Comparison of ENCODE assay signal across 1 cellular context in the genomic region with DNA sequence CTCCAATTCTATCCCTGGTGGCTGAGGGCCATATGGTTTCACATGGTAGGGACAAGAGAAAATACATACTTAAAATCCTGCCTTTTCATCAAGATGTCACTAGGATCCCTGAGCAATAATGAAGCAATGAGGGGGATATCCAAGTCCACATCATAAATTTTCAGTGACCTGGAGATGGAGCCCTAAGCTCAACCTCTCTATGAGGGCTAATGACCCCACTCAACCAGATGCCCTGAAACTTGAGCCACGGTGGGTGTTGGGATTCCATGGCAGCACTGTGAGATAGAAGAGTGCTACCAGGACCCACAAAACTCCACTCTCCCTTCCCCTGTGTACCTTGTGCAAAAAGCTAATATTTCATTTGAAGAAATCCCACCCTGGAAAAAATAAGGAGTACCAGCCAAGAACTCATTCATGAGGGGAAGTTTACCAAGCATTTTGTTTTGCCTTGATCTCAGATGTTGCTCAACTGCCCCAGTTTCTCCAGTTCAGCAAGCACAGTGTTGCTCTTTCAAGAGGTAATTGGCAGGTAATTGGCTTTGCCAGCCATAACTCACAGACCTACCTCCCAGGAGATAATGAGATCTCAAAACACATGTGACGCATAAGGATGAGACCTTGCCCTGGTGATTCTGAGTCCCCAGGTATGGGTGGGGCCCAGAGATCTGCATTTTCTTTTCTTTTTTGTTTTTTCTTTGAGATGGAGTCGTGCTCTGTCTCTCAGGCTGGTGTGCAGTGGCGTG.
TF ChIP-seq lines count a peak whose summit lies in the region.

No MANE protein-coding gene starts in this region.

TF ChIP-seq in GM23338, 12 proteins besides CTCF, POLR2A, EP300 and RAD21 (continued from another document):
- TF ChIP-seq, protein P1, sequence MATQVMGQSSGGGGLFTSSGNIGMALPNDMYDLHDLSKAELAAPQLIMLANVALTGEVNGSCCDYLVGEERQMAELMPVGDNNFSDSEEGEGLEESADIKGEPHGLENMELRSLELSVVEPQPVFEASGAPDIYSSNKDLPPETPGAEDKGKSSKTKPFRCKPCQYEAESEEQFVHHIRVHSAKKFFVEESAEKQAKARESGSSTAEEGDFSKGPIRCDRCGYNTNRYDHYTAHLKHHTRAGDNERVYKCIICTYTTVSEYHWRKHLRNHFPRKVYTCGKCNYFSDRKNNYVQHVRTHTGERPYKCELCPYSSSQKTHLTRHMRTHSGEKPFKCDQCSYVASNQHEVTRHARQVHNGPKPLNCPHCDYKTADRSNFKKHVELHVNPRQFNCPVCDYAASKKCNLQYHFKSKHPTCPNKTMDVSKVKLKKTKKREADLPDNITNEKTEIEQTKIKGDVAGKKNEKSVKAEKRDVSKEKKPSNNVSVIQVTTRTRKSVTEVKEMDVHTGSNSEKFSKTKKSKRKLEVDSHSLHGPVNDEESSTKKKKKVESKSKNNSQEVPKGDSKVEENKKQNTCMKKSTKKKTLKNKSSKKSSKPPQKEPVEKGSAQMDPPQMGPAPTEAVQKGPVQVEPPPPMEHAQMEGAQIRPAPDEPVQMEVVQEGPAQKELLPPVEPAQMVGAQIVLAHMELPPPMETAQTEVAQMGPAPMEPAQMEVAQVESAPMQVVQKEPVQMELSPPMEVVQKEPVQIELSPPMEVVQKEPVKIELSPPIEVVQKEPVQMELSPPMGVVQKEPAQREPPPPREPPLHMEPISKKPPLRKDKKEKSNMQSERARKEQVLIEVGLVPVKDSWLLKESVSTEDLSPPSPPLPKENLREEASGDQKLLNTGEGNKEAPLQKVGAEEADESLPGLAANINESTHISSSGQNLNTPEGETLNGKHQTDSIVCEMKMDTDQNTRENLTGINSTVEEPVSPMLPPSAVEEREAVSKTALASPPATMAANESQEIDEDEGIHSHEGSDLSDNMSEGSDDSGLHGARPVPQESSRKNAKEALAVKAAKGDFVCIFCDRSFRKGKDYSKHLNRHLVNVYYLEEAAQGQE (IDR thresholded peaks at IDR 0.05; ENCODE audit: unreplicated experiment), result no peak
